9 cellular contexts compared by ENCODE assay signal in the genomic region with DNA sequence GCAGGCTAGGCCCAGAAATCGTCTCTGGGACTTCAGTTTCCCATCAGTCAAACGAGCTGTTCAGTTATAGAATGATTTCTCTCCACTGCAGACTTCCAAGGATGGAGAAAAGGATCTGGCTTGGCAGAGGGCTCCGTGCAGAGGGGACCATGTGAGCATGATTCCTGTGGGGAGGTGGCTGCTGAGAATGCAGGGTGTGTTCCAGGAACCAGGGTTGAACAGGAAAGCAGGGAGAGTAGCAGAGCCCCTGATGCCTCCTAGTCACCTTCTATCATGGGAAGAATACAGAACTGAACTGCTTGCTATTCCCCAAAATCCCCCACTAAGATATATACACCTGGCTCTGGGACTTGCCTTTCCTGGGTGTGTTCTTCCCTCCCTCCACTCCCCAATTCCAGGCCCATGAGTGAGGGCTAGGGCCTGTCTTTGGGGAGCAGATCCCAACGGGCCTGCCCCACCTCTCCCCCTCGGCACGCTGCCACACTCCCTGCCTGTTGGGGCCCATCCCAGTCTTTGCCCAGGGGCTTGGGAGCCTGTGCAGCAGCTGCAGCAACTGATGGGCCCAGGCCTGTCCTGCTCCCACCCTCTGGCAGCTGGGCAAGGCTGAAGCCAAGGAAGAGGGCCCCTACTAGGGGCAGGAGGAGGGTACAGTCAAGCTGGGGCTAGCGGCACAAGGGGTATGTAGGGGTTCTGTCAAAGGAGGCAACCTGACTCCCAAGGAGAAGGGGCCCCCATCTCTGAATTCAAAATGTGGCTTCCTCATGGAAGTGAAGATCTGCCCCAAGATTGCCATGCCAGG. TPM values are rescaled to one million over a fixed set of nuclear protein-coding genes. Genes with fewer than 3 reads are reported as not detected.
DNase-seq lines count a peak whose midpoint lies in the region; ATAC-seq and TF ChIP-seq lines count a peak whose summit lies in the region.
"Had no signal": no experiment of that assay in that cellular context is flagged by ENCODE, and none has a peak within 500 bp of the region (broad histone marks: within the 10 kb centered on the region; RNA-seq: fewer than 3 reads in every experiment).

No MANE protein-coding gene starts in this region.

- peaks cover 34% of the 10 kb centered on the region for H3F3A ChIP-seq in SK-N-SH (replicated peaks; ENCODE audit: insufficient read depth)

- H2AFZ ChIP-seq in SK-N-SH (ENCODE audit: low read depth) = no peak overlapping the region

- no peaks in the 10 kb centered on the region for H4K20me1 ChIP-seq in SK-N-SH (ENCODE audit: insufficient read depth)

- H3K27me3 ChIP-seq in SK-N-SH (ENCODE audit: insufficient read depth) = no peaks in the 10 kb centered on the region
- H3K27me3 ChIP-seq in transverse colon = peaks cover 17% of the 10 kb centered on the region

- peak overlapping the region; percentile 39 to 97 (median 94) for H3K27ac Mint-ChIP-seq in brain

- no peak for TF ChIP-seq RAD21 in SK-N-SH (IDR thresholded peaks at IDR 0.05; ENCODE audit: low read length)

- H3K79me2 ChIP-seq in SK-N-SH (ENCODE audit: insufficient read depth) = peaks cover 56% of the 10 kb centered on the region

- H3K4me3 ChIP-seq in SK-N-SH (ENCODE audit: low read depth in 2 of 2, low read length in 1 of 2) (peak overlapping the region; percentile 6 to 82; a peak in 3 of 4 replicates), lower leg skin (ENCODE audit: low read depth, poor library complexity, severe bottlenecking) (no peak overlapping the region), transverse colon (no peak overlapping the region)

- intact Hi-C loops in lower leg skin (cut with DNase I; ENCODE audit: low total_unique reads) = no loop called here
- intact Hi-C loops in transverse colon (cut with DNase I; ENCODE audit: low total_unique reads) = no loop called here

- POLR2A ChIA-PET in SK-N-SH (lab: Yijun Ruan, JAX) = no interaction called here

- TF ChIP-seq CTCF in SK-N-SH (IDR thresholded peaks at IDR 0.05) (no peak), brain (conservative IDR thresholded peaks at IDR 0.05) (no peak), lower leg skin (IDR thresholded peaks at IDR 0.05) (no peak), transverse colon (IDR thresholded peaks at IDR 0.05) (no peak)

- peak overlapping the region; percentile 70; the same call in 1 of the 2 replicates for H3K9ac ChIP-seq in SK-N-SH

- peaks cover 41 to 49% of the 10 kb centered on the region in 2 experiments for H3K4me1 ChIP-seq in SK-N-SH (ENCODE audit: control insufficient read depth in 1 of 2, insufficient read depth in 2 of 2, low read depth in 1 of 2, low read length in 1 of 2)
- H3K4me1 ChIP-seq in transverse colon = peaks cover 11 to 68% (median 45%) of the 10 kb centered on the region in 4 donors

- TF ChIP-seq POLR2A in lower leg skin (IDR thresholded peaks at IDR 0.05) (no peak), transverse colon (IDR thresholded peaks at IDR 0.05) (no peak)

- ATAC-seq in SK-N-SH treated with all-trans-retinoic acid at 6 μM for 48 hours = no peak

- peaks cover 55% of the 10 kb centered on the region for H3K4me1 Mint-ChIP-seq in brain

- CTCF ChIA-PET in SK-N-SH (lab: Yijun Ruan, JAX) = interaction anchor here (0.6 to 34.9 kb wide), 6 partner anchors 10 to 144 kb away, joined by 3 to 1566 read pairs (median 10); partner anchors contain the start of genes CDH24, PRMT5 and PSMB11

- H3K27ac ChIP-seq in SK-N-SH (ENCODE audit: low read depth in 2 of 2, low read length in 1 of 2) (peak overlapping the region; percentile 89 to 92), transverse colon (peak overlapping the region; percentile 27 to 74 (median 62))

- H3K9me3 Mint-ChIP-seq in brain = no peaks in the 10 kb centered on the region

- TF ChIP-seq EP300 in SK-N-SH (IDR thresholded peaks at IDR 0.05; ENCODE audit: borderline replicate concordance in 1 of 2, low read depth in 1 of 2, low read length in 1 of 2) (no peak), transverse colon (IDR thresholded peaks at IDR 0.05; ENCODE audit: low read depth) (no peak)

- no peaks in the 10 kb centered on the region for H3K9me3 ChIP-seq in SK-N-SH
- no peaks in the 10 kb centered on the region for H3K9me3 ChIP-seq in transverse colon

- H3K27me3 Mint-ChIP-seq in brain = peaks cover 17% of the 10 kb centered on the region

- peak overlapping the region; percentile 78 to 86 (median 82) for H3K4me3 Mint-ChIP-seq in brain

- H3K36me3 ChIP-seq in SK-N-SH (replicated peaks in 1 of 2; ENCODE audit: control insufficient read depth in 1 of 2, insufficient read depth in 2 of 2, low read length in 1 of 2) (peaks cover 11 to 18% of the 10 kb centered on the region in 2 experiments), transverse colon (no peaks in the 10 kb centered on the region)

- H3K36me3 Mint-ChIP-seq in brain = peaks cover 6% of the 10 kb centered on the region

- H3K9me2 ChIP-seq in SK-N-SH = no peaks in the 10 kb centered on the region

- H3K4me2 ChIP-seq in SK-N-SH = peak overlapping the region; percentile 94

- no peak for DNase-seq in SK-N-SH
- DNase-seq in lower leg skin (ENCODE audit: low spot score in 2 of 2) = peak; percentile 80 to 94
- DNase-seq in transverse colon = no peak
- no peak for DNase-seq in activated naive CD4-positive, alpha-beta T cell treated with Interleukin-2 at 50 U/mL for 16 hours
- DNase-seq in NCI-H187 treated with DMSO at 0.1 percent for 48 hours (lab: John Stamatoyannopoulos, UW) = no peak
- DNase-seq in hypothalamus (lab: John Stamatoyannopoulos, UW) = no peak
- DNase-seq: SW 1271 had no signal

- 59% methylated on average over 7 of the region's 7 CpGs for WGBS in SK-N-SH (ENCODE audit: low lambda C conversion rate)
- WGBS in lower leg skin, 2 donors = 35% methylated on average over 7 of the region's 7 CpGs
- WGBS in transverse colon (ENCODE audit: low coverage in 1 of 2), 2 donors = 66% methylated on average over 7 of the region's 7 CpGs; no CpG with 5 or more reads in 1 of the 2 donors

- in situ Hi-C loops in transverse colon (cut with MboI; ENCODE audit: low pct_ligation_motif_present in 1 of 4, low pct_unique_long_range_greater_than_20kb in 1 of 4, low sequenced_read_pairs in 3 of 4) = loop anchor here in 1 of 4 donors (10.0 kb wide), 1 partner anchor 86 kb away; no protein-coding TSS in a partner anchor

TF ChIP-seq in SK-N-SH, 30 proteins besides CTCF, POLR2A, EP300 and RAD21 (continues in another document):
- TF ChIP-seq SIN3A (IDR thresholded peaks at IDR 0.05; ENCODE audit: borderline replicate concordance, low read depth, low read length) (no peak), FOXM1 (IDR thresholded peaks at IDR 0.05; ENCODE audit: low read depth) (no peak), PBX3 (IDR thresholded peaks at IDR 0.05) (no peak)

TF ChIP-seq in SK-N-SH treated with all-trans-retinoic acid at 6 μM for 48 hours, 23 proteins besides CTCF, POLR2A, EP300 and RAD21 (continues in another document):
- TF ChIP-seq CSDC2 (CRISPR knock-in tag; IDR thresholded peaks at IDR 0.05) (no peak), ZNF565 (CRISPR knock-in tag; conservative IDR thresholded peaks at IDR 0.05; ENCODE audit: low read depth) (no peak), TOX (CRISPR knock-in tag; IDR thresholded peaks at IDR 0.05; ENCODE audit: borderline replicate concordance) (no peak), PPARA (CRISPR knock-in tag; IDR thresholded peaks at IDR 0.05; ENCODE audit: borderline replicate concordance) (no peak), ZNF8 (CRISPR knock-in tag; IDR thresholded peaks at IDR 0.05) (no peak), CREB5 (CRISPR knock-in tag; IDR thresholded peaks at IDR 0.05; ENCODE audit: low read depth) (no peak), ESRRG (CRISPR knock-in tag; IDR thresholded peaks at IDR 0.05) (no peak)

RNA-seq across cellular contexts. Expression of gene AJUBA, which starts 3.3 kb away (rescaled TPM):
- 24.4 and 36.2 TPM in 2 replicates for polyA plus RNA-seq in SK-N-SH (2012; rRNA removed)
- 20.0 and 24.7 TPM in 2 replicates for polyA plus RNA-seq in SK-N-SH (2012; cell fraction: cytosol; rRNA removed)
- polyA plus RNA-seq in SK-N-SH (2012; cell fraction: nucleus; rRNA removed) = 37.7 and 54.6 TPM in 2 replicates
- 0.75 TPM for polyA plus RNA-seq in brain (ENCODE audit: insufficient read depth, low read depth, low replicate concordance)
- total RNA-seq in lower leg skin = 10 to 100 TPM; 66.2 to 98.4 (median 74.8) TPM
- total RNA-seq in transverse colon = 1 to 10 TPM in 3 of 4 donors, not detected in 1; 1.8 to 5.2 (median 3.7) TPM

RNA-seq across cellular contexts. Expression of gene HAUS4, which starts 22.2 kb away (rescaled TPM):
- polyA plus RNA-seq in SK-N-SH (2012; rRNA removed) = 25.0 and 27.3 TPM in 2 replicates
- polyA plus RNA-seq in SK-N-SH (2012; cell fraction: cytosol; rRNA removed) = 20.8 and 25.7 TPM in 2 replicates
- 32.3 and 38.8 TPM in 2 replicates for polyA plus RNA-seq in SK-N-SH (2012; cell fraction: nucleus; rRNA removed)
- polyA plus RNA-seq in brain (ENCODE audit: insufficient read depth, low read depth, low replicate concordance) = 37.9 TPM
- total RNA-seq in lower leg skin = 10 to 100 TPM; 52.3 to 74.4 (median 61.9) TPM
- total RNA-seq in transverse colon = 10 to 100 TPM; 66.2 to 98.9 (median 85.1) TPM

RNA-seq across cellular contexts. Expression of gene C14orf93, which starts 30.9 kb away (rescaled TPM):
- polyA plus RNA-seq in SK-N-SH (2012; rRNA removed) (9.1 and 9.5 TPM in 2 replicates), brain (ENCODE audit: insufficient read depth, low read depth, low replicate concordance) (37.3 TPM)
- polyA plus RNA-seq in SK-N-SH (2012; cell fraction: cytosol; rRNA removed) = 5.4 and 7.8 TPM in 2 replicates
- 12.3 and 14.9 TPM in 2 replicates for polyA plus RNA-seq in SK-N-SH (2012; cell fraction: nucleus; rRNA removed)
- total RNA-seq in lower leg skin (10 to 100 TPM; 16.9 to 29.6 (median 23.2) TPM), transverse colon (10 to 100 TPM; 17.1 to 41.2 (median 23.9) TPM)

RNA-seq across cellular contexts. Expression of gene PRMT5, which starts 49.9 kb away (rescaled TPM):
- polyA plus RNA-seq in SK-N-SH (2012; rRNA removed) (132 and 174 TPM in 2 replicates), brain (ENCODE audit: insufficient read depth, low read depth, low replicate concordance) (64.5 TPM)
- 103 and 123 TPM in 2 replicates for polyA plus RNA-seq in SK-N-SH (2012; cell fraction: cytosol; rRNA removed)
- polyA plus RNA-seq in SK-N-SH (2012; cell fraction: nucleus; rRNA removed) = 158 and 224 TPM in 2 replicates
- total RNA-seq in lower leg skin (10 to 100 TPM; 42.9 to 53.2 (median 48.3) TPM), transverse colon (10 to 100 TPM; 32.2 to 92.3 (median 43.4) TPM)

RNA-seq across cellular contexts. Expression of gene PSMB5, which starts 55.6 kb away (rescaled TPM):
- polyA plus RNA-seq in SK-N-SH (2012; rRNA removed) = 337 and 401 TPM in 2 replicates
- polyA plus RNA-seq in SK-N-SH (2012; cell fraction: cytosol; rRNA removed) = 295 and 345 TPM in 2 replicates
- polyA plus RNA-seq in SK-N-SH (2012; cell fraction: nucleus; rRNA removed) = 185 and 217 TPM in 2 replicates
- 234 TPM for polyA plus RNA-seq in brain (ENCODE audit: insufficient read depth, low read depth, low replicate concordance)
- 100 to 1,000 TPM in 2 of 4 donors, 10 to 100 TPM in 2; 70.6 to 148 (median 116) TPM for total RNA-seq in lower leg skin
- 10 to 100 TPM in 3 of 4 donors, 1 to 10 TPM in 1; 8.6 to 85.1 (median 42.5) TPM for total RNA-seq in transverse colon

Comparison
In these comparisons a context has a peak if more than half of its experiments do, and no peak if none do; other contexts are left out.
1. DNase-seq: peak in lower leg skin (2 of 2); none in SK-N-SH (single experiment), transverse colon (single experiment), activated naive CD4-positive, alpha-beta T cell treated with Interleukin-2 at 50 U/mL for 16 hours (single experiment), NCI-H187 treated with DMSO at 0.1 percent for 48 hours (single experiment) and hypothalamus (0 of 51).
2. H3K4me3 ChIP-seq: peak in SK-N-SH (2 of 2); none in lower leg skin (single experiment) and transverse colon (0 of 4).
3. RNA of gene AJUBA, which starts 3.3 kb away (total RNA-seq): 66.2 to 98.4 TPM in lower leg skin; 1.8 to 5.2 TPM in transverse colon; every median in the first group is over 10 times any median in the second.